In genomic region chr5:79824444-79824843, GRCh38 we compare ENCODE assay signal across 28 cellular contexts.
"Had no signal": no experiment of that assay in that cellular context is flagged by ENCODE, and none has a peak within 500 bp of the region (broad histone marks: within the 10 kb centered on the region; RNA-seq: fewer than 3 reads in every experiment).

No MANE protein-coding gene starts in this region.

- H3K4me1 Mint-ChIP-seq: activated CD4-positive, alpha-beta T cell treated with anti-CD3 and anti-CD28 coated beads for 36 hours; activated CD4-positive, alpha-beta T cell treated with anti-CD3 and anti-CD28 coated beads, Interleukin-2, amount 10 ng/mL, durations not matched to agents 24 days and 14 days; activated CD8-positive, alpha-beta memory T cell treated with anti-CD3 and anti-CD28 coated beads, Interleukin-2, amount 10 ng/mL, durations not matched to agents 7 days and 5 days had no signal

- H3K27ac Mint-ChIP-seq: activated CD4-positive, alpha-beta memory T cell treated with anti-CD3 and anti-CD28 coated beads for 36 hours; activated CD4-positive, alpha-beta T cell treated with anti-CD3 and anti-CD28 coated beads for 36 hours; activated CD4-positive, alpha-beta T cell treated with anti-CD3 and anti-CD28 coated beads, Interleukin-2, amount 10 ng/mL, durations not matched to agents 24 days and 14 days; activated CD8-positive, alpha-beta memory T cell treated with anti-CD3 and anti-CD28 coated beads, Interleukin-2, amount 10 ng/mL, durations not matched to agents 7 days and 5 days; activated CD8-positive, alpha-beta T cell treated with anti-CD3 and anti-CD28 coated beads, Interleukin-2, amount 10 ng/mL, durations not matched to agents 7 days and 5 days; activated naive CD4-positive, alpha-beta T cell treated with anti-CD3 and anti-CD28 coated beads for 36 hours; activated naive CD8-positive, alpha-beta T cell; activated T-helper 1 cell treated with anti-CD3 and anti-CD28 coated beads, Interleukin-12 subunit alpha, Interleukin-12 subunit beta, Interleukin-2, Interleukin-4 antibody, amounts not matched to agents 30 ng/mL and 10 ng/mL and 1 ng/mL, durations not matched to agents 14 hours and 24 hours and 36 hours; activated T-helper 2 cell treated with anti-CD3 and anti-CD28 coated beads, Interferon-gamma antibody, Interleukin-2, Interleukin-4, amounts not matched to agents 10 μg/mL and 5 μg/mL and 100 μg/mL, durations not matched to agents 14 hours and 24 hours and 36 hours; brain had no signal

- H3K27me3 ChIP-seq: ascending aorta, breast epithelium, cardiac muscle cell, colonic mucosa had no signal

- FAIRE-seq: frontal cortex had no signal

- DNase-seq: activated CD4-positive, alpha-beta memory T cell treated with anti-CD3 and anti-CD28 coated beads for 36 hours; activated CD4-positive, alpha-beta T cell treated with anti-CD3 and anti-CD28 coated beads for 36 hours; activated CD4-positive, alpha-beta T cell treated with anti-CD3 and anti-CD28 coated beads, Interleukin-2, amount 10 ng/mL, durations not matched to agents 24 days and 14 days; activated CD4-positive, CD25-positive, alpha-beta regulatory T cell; activated CD4-positive, CD25-positive, alpha-beta regulatory T cell treated with anti-CD3 and anti-CD28 coated beads, Interleukin-2, amount 50 U/mL, for 72 hours; activated CD8-positive, alpha-beta memory T cell treated with anti-CD3 and anti-CD28 coated beads, Interleukin-2, amount 10 ng/mL, durations not matched to agents 7 days and 5 days; activated CD8-positive, alpha-beta memory T cell treated with anti-CD3 and anti-CD28 coated beads, Interleukin-2, amount 50 U/mL, for 4 hours; activated CD8-positive, alpha-beta T cell treated with anti-CD3 and anti-CD28 coated beads, Interleukin-2, amount 10 ng/mL, durations not matched to agents 7 days and 5 days; activated effector memory CD4-positive, alpha-beta T cell treated with anti-CD3 and anti-CD28 coated beads, Interleukin-2, amount 50 U/mL, for 16 hours; activated naive CD4-positive, alpha-beta T cell treated with anti-CD3 and anti-CD28 coated beads for 36 hours; activated T-cell treated with anti-CD3 and anti-CD28 coated beads, Interleukin-2, amount 50 U/mL, for 1 hour; activated T-cell treated with anti-CD3 and anti-CD28 coated beads, Interleukin-2, amount 50 U/mL, for 48 hours; amniotic stem cell; central memory CD4-positive, alpha-beta T cell; cerebellar nuclear complex; colonic mucosa; effector CD8-positive, alpha-beta T cell; foreskin fibroblast; T-helper 2 cell had no signal

- H3K4me3 ChIP-seq: ascending aorta, breast epithelium, cardiac muscle cell, colonic mucosa had no signal

- H3K4me1 ChIP-seq: ascending aorta, breast epithelium, colonic mucosa had no signal

- H3K36me3 Mint-ChIP-seq: activated CD4-positive, alpha-beta memory T cell treated with anti-CD3 and anti-CD28 coated beads for 36 hours; activated naive CD8-positive, alpha-beta T cell; brain had no signal

- H3K27ac ChIP-seq: ascending aorta, breast epithelium, cardiac muscle cell, colonic mucosa had no signal

- H3K9me3 Mint-ChIP-seq: activated CD4-positive, alpha-beta T cell treated with anti-CD3 and anti-CD28 coated beads, Interleukin-2, amount 10 ng/mL, durations not matched to agents 24 days and 14 days; activated T-helper 2 cell treated with anti-CD3 and anti-CD28 coated beads, Interferon-gamma antibody, Interleukin-2, Interleukin-4, amounts not matched to agents 10 μg/mL and 5 μg/mL and 100 μg/mL, durations not matched to agents 14 hours and 24 hours and 36 hours had no signal

- H3K36me3 ChIP-seq: ascending aorta, breast epithelium, cardiac muscle cell, colonic mucosa had no signal

- H3K4me3 Mint-ChIP-seq: activated CD4-positive, alpha-beta memory T cell treated with anti-CD3 and anti-CD28 coated beads for 36 hours; activated CD4-positive, alpha-beta T cell treated with anti-CD3 and anti-CD28 coated beads for 36 hours; activated CD4-positive, alpha-beta T cell treated with anti-CD3 and anti-CD28 coated beads, Interleukin-2, amount 10 ng/mL, durations not matched to agents 24 days and 14 days; activated CD8-positive, alpha-beta memory T cell treated with anti-CD3 and anti-CD28 coated beads, Interleukin-2, amount 10 ng/mL, durations not matched to agents 7 days and 5 days; activated CD8-positive, alpha-beta T cell treated with anti-CD3 and anti-CD28 coated beads, Interleukin-2, amount 10 ng/mL, durations not matched to agents 7 days and 5 days; activated naive CD4-positive, alpha-beta T cell treated with anti-CD3 and anti-CD28 coated beads for 36 hours; activated naive CD8-positive, alpha-beta T cell; activated T-helper 1 cell treated with anti-CD3 and anti-CD28 coated beads, Interleukin-12 subunit alpha, Interleukin-12 subunit beta, Interleukin-2, Interleukin-4 antibody, amounts not matched to agents 30 ng/mL and 10 ng/mL and 1 ng/mL, durations not matched to agents 14 hours and 24 hours and 36 hours; brain had no signal

- ATAC-seq: activated CD4-positive, alpha-beta T cell treated with anti-CD3 and anti-CD28 coated beads for 36 hours; activated CD8-positive, alpha-beta memory T cell treated with anti-CD3 and anti-CD28 coated beads, Interleukin-2, amount 10 ng/mL, durations not matched to agents 7 days and 5 days; activated CD8-positive, alpha-beta T cell treated with anti-CD3 and anti-CD28 coated beads, Interleukin-2, amount 10 ng/mL, durations not matched to agents 7 days and 5 days; esophagus mucosa had no signal

- H3K9me3 ChIP-seq: ascending aorta, breast epithelium, colonic mucosa had no signal
